In genomic region chr3:151135548-151136337, GRCh38 we compare ENCODE assay signal across 10 cellular contexts. TPM values are rescaled to one million over a fixed set of nuclear protein-coding genes. Genes with fewer than 3 reads are reported as not detected.
DNase-seq lines count a peak whose midpoint lies in the region; ATAC-seq, FAIRE-seq and TF ChIP-seq lines count a peak whose summit lies in the region.
"Had no signal": no experiment of that assay in that cellular context is flagged by ENCODE, and none has a peak within 500 bp of the region (broad histone marks: within the 10 kb centered on the region; RNA-seq: fewer than 3 reads in every experiment).

No MANE protein-coding gene starts in this region.

- POLR2A ChIA-PET in activated CD4-positive, alpha-beta memory T cell treated with anti-CD3 and anti-CD28 coated beads, Interleukin-2, amount 10 ng/mL, durations not matched to agents 7 days and 5 days (lab: Charles Lee), result interaction anchor here (1.3 to 1.8 kb wide), 3 partner anchors 64 to 533 kb away, joined by 4 to 6 read pairs (median 6); partner anchors contain the start of gene SELENOT

- H3K4me1 ChIP-seq in pancreas, result no peaks in the 10 kb centered on the region

- peak; percentile 64 for ATAC-seq in GM18505 (IDR thresholded peaks at IDR 0.05; ENCODE audit: unreplicated experiment)
- ATAC-seq in HG03460 (IDR thresholded peaks at IDR 0.05; ENCODE audit: unreplicated experiment), result peak; percentile 53
- peak; percentile 53 to 70 (median 62) for ATAC-seq in pancreas
- ATAC-seq in HG02885 (IDR thresholded peaks at IDR 0.05; ENCODE audit: poor library complexity, unreplicated experiment), result no peak

- peaks cover 12% of the 10 kb centered on the region for H3K27me3 Mint-ChIP-seq in activated CD4-positive, alpha-beta memory T cell treated with anti-CD3 and anti-CD28 coated beads, Interleukin-2, amount 10 ng/mL, durations not matched to agents 7 days and 5 days

- peak overlapping the region; percentile 11 for H3K4me3 Mint-ChIP-seq in activated CD4-positive, alpha-beta memory T cell treated with anti-CD3 and anti-CD28 coated beads, Interleukin-2, amount 10 ng/mL, durations not matched to agents 7 days and 5 days

- no peak for TF ChIP-seq CTCF in pancreas (IDR thresholded peaks at IDR 0.05)

- peak overlapping the region; percentile 83 for H3K27ac Mint-ChIP-seq in activated CD4-positive, alpha-beta memory T cell treated with anti-CD3 and anti-CD28 coated beads, Interleukin-2, amount 10 ng/mL, durations not matched to agents 7 days and 5 days

- no peak for TF ChIP-seq POLR2A in GM18505 (IDR thresholded peaks at IDR 0.05; ENCODE audit: borderline replicate concordance, extremely low read depth, insufficient read depth, insufficient read length)

- H3K4me3 ChIP-seq in pancreas, result no peak overlapping the region

- peak; percentile 76 for DNase-seq in activated CD4-positive, alpha-beta memory T cell treated with anti-CD3 and anti-CD28 coated beads, Interleukin-2, amount 10 ng/mL, durations not matched to agents 7 days and 5 days
- DNase-seq in pancreas, result peak; percentile 38 to 66 (median 52)
- DNase-seq in HCEC 1CT, result no peak
- DNase-seq in dermis blood vessel endothelial cell, result no peak
- no peak for DNase-seq in NCI-H526 (lab: John Stamatoyannopoulos, UW)

- H3K36me3 ChIP-seq in pancreas, result no peaks in the 10 kb centered on the region

- WGBS in pancreas, 2 donors, result 51 to 58% methylated on average over 5 of the region's 5 CpGs

- H3K9me3 Mint-ChIP-seq in activated CD4-positive, alpha-beta memory T cell treated with anti-CD3 and anti-CD28 coated beads, Interleukin-2, amount 10 ng/mL, durations not matched to agents 7 days and 5 days, result peaks cover 3% of the 10 kb centered on the region

- no peak for FAIRE-seq in pancreas (lab: Jason Lieb, UNC)
- FAIRE-seq: colon had no signal

- peaks cover 7% of the 10 kb centered on the region for H3K36me3 Mint-ChIP-seq in activated CD4-positive, alpha-beta memory T cell treated with anti-CD3 and anti-CD28 coated beads, Interleukin-2, amount 10 ng/mL, durations not matched to agents 7 days and 5 days (ENCODE audit: low read depth)

- CTCF ChIA-PET in activated CD4-positive, alpha-beta memory T cell treated with anti-CD3 and anti-CD28 coated beads, Interleukin-2, amount 10 ng/mL, durations not matched to agents 7 days and 5 days (lab: Charles Lee), result interaction anchor here (0.8 to 1.5 kb wide), 6 partner anchors 10 to 348 kb away, joined by 3 to 6 read pairs (median 3); no protein-coding TSS in a partner anchor

- intact Hi-C loops in pancreas (cut with DNase I), result no loop called here

- no peaks in the 10 kb centered on the region for H3K27me3 ChIP-seq in pancreas

- H3K27ac ChIP-seq in pancreas, result no peak overlapping the region

- no peaks in the 10 kb centered on the region for H3K9me3 ChIP-seq in pancreas

- H3K4me1 Mint-ChIP-seq in activated CD4-positive, alpha-beta memory T cell treated with anti-CD3 and anti-CD28 coated beads, Interleukin-2, amount 10 ng/mL, durations not matched to agents 7 days and 5 days, result peaks cover 33% of the 10 kb centered on the region

RNA-seq across cellular contexts. Expression of gene MED12L, which starts 50.3 kb away (rescaled TPM):
- 1 to 10 TPM; 1.6 TPM for total RNA-seq in activated CD4-positive, alpha-beta memory T cell treated with anti-CD3 and anti-CD28 coated beads, Interleukin-2, amount 10 ng/mL, durations not matched to agents 7 days and 5 days
- total RNA-seq in pancreas, result under 1 TPM; 0.28 to 0.88 (median 0.60) TPM
- under 1 TPM; 0.08 to 0.16 TPM for polyA plus RNA-seq in pancreas
- total RNA-seq in dermis blood vessel endothelial cell, result under 0.01 and 0.05 TPM in 2 replicates
- total RNA-seq: lung microvascular endothelial cell had no signal

Comparison
In these comparisons a context has a peak if more than half of its experiments do, and no peak if none do; other contexts are left out.
1. DNase-seq: peak in activated CD4-positive, alpha-beta memory T cell treated with anti-CD3 and anti-CD28 coated beads, Interleukin-2, amount 10 ng/mL, durations not matched to agents 7 days and 5 days (single experiment) and pancreas (6 of 6); none in HCEC 1CT (single experiment), dermis blood vessel endothelial cell (single experiment) and NCI-H526 (0 of 2).